ENCODE assay signal across 9 cellular contexts in genomic region chr10:107442035-107442505, GRCh38.
A peak's percentile ranks its signal among the peaks of the same experiment; 100 is the strongest.
DNase-seq lines count a peak whose midpoint lies in the region; ATAC-seq and TF ChIP-seq lines count a peak whose summit lies in the region.
"Had no signal": no experiment of that assay in that cellular context is flagged by ENCODE, and none has a peak within 500 bp of the region (broad histone marks: within the 10 kb centered on the region; RNA-seq: fewer than 3 reads in every experiment).

No MANE protein-coding gene starts in this region.

- TF ChIP-seq EP300 in gastroesophageal sphincter (IDR thresholded peaks at IDR 0.05): no peak

- 48 to 55% methylated on average over 4 to 5 of the region's 5 CpGs for WGBS in gastroesophageal sphincter (ENCODE audit: low coverage in 1 of 2), 2 donors

- peak; percentile 98 for ATAC-seq in GM18502 (IDR thresholded peaks at IDR 0.05; ENCODE audit: poor library complexity, unreplicated experiment)
- peak; percentile 71 for ATAC-seq in GM21737 (IDR thresholded peaks at IDR 0.05; ENCODE audit: unreplicated experiment)
- ATAC-seq in HG03558 (IDR thresholded peaks at IDR 0.05; ENCODE audit: extremely low read depth, unreplicated experiment): peak; percentile 98
- ATAC-seq in gastroesophageal sphincter: no peak

- no peaks in the 10 kb centered on the region for H3K27me3 ChIP-seq in gastroesophageal sphincter

- DNase-seq in foreskin fibroblast (peak; percentile 72 to 86), NCI-H526 treated with DMSO at 0.1 percent for 48 hours (lab: John Stamatoyannopoulos, UW) (no peak), activated gamma-delta T cell treated with Interleukin-2 at 50 U/mL for 16 hours (no peak), COLO668 (lab: John Stamatoyannopoulos, UW; ENCODE audit: unreplicated experiment) (no peak)
- DNase-seq: NCI-H510A treated with DMSO at 0.1 percent for 48 hours had no signal

- no peaks in the 10 kb centered on the region for H3K4me1 ChIP-seq in gastroesophageal sphincter

- no peak for TF ChIP-seq CTCF in foreskin fibroblast (IDR thresholded peaks at IDR 0.05; ENCODE audit: low read depth, low read length)
- no peak for TF ChIP-seq CTCF in gastroesophageal sphincter (IDR thresholded peaks at IDR 0.05)

- TF ChIP-seq POLR2A in gastroesophageal sphincter (IDR thresholded peaks at IDR 0.05): no peak

- no peak overlapping the region for H3K27ac ChIP-seq in gastroesophageal sphincter

- H3K9me3 ChIP-seq in gastroesophageal sphincter: no peaks in the 10 kb centered on the region

- no peak overlapping the region for H3K4me3 ChIP-seq in foreskin fibroblast (ENCODE audit: low read depth in 1 of 2, low read length in 2 of 2)
- no peak overlapping the region for H3K4me3 ChIP-seq in gastroesophageal sphincter

- H3K36me3 ChIP-seq in gastroesophageal sphincter: no peaks in the 10 kb centered on the region

Comparison
In these comparisons a context has a peak if more than half of its experiments do, and no peak if none do; other contexts are left out.
1. DNase-seq: peak in foreskin fibroblast (2 of 2); none in NCI-H526 treated with DMSO at 0.1 percent for 48 hours (single experiment), activated gamma-delta T cell treated with Interleukin-2 at 50 U/mL for 16 hours (single experiment) and COLO668 (single experiment).